ENCODE assay signal across 25 cellular contexts in the genomic region with DNA sequence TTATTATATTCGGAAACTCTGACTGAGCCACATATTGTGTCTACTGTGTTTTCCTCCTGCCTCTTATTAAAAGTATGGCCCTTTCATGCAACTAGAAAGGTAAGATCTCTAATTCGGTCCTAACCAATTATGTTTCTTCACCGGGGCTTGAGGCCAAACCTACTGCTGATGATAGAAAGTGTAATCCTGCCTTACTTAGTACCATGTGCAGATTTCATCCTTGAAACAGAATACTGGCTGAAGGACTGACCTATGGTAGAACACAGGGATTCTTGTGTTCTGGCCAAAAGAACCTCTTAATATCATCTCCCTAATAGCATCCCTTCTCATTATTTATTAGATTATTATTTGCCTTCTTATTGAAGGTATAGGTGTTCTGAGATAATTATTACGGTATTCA.
"Had no signal": no experiment of that assay in that cellular context is flagged by ENCODE, and none has a peak within 500 bp of the region (broad histone marks: within the 10 kb centered on the region; RNA-seq: fewer than 3 reads in every experiment).

No MANE protein-coding gene starts in this region.

- H3K27ac ChIP-seq: neural progenitor cell, pancreas, prostate gland, right lobe of liver, thyroid gland, upper lobe of left lung, vagina had no signal

- H3K36me3 ChIP-seq: neural progenitor cell, pancreas, prostate gland, right lobe of liver, sigmoid colon, thoracic aorta, thyroid gland, tibial nerve, upper lobe of left lung, vagina had no signal

- H3K27me3 ChIP-seq: neural progenitor cell, pancreas, right lobe of liver, sigmoid colon, thyroid gland, tibial nerve, upper lobe of left lung, vagina had no signal

- H3K36me3 Mint-ChIP-seq: natural killer cell; stimulated activated effector memory CD8-positive, alpha-beta T cell treated with anti-CD3 and anti-CD28 coated beads, Interleukin-12 subunit alpha, Interleukin-12 subunit beta, amount 100 ng/mL, for 72 hours had no signal

- H2AFZ ChIP-seq: neural progenitor cell had no signal

- H3K9me3 ChIP-seq: pancreas, prostate gland, right lobe of liver, thoracic aorta, thyroid gland, upper lobe of left lung, vagina had no signal

- H3K4me3 Mint-ChIP-seq: naive thymus-derived CD4-positive, alpha-beta T cell; natural killer cell; nephron; neural progenitor cell; stimulated activated effector memory CD8-positive, alpha-beta T cell treated with anti-CD3 and anti-CD28 coated beads, Interleukin-12 subunit alpha, Interleukin-12 subunit beta, amount 100 ng/mL, for 72 hours; stimulated activated naive CD8-positive, alpha-beta T cell treated with anti-CD3 and anti-CD28 coated beads, Interleukin-15, amount 100 ng/mL, for 72 hours had no signal

- H3K4me2 ChIP-seq: neural progenitor cell had no signal

- H3K9me3 Mint-ChIP-seq: natural killer cell; stimulated activated effector memory CD8-positive, alpha-beta T cell treated with anti-CD3 and anti-CD28 coated beads, Interleukin-12 subunit alpha, Interleukin-12 subunit beta, amount 100 ng/mL, for 72 hours; stimulated activated naive CD8-positive, alpha-beta T cell treated with anti-CD3 and anti-CD28 coated beads, Interleukin-15, amount 100 ng/mL, for 72 hours had no signal

- H3K4me1 Mint-ChIP-seq: neural progenitor cell had no signal

- ATAC-seq: naive thymus-derived CD4-positive, alpha-beta T cell; natural killer cell; pancreas; right cardiac atrium; right lobe of liver; stimulated activated effector memory CD8-positive, alpha-beta T cell treated with anti-CD3 and anti-CD28 coated beads, Interleukin-12 subunit alpha, Interleukin-12 subunit beta, amount 100 ng/mL, for 72 hours; stimulated activated naive CD8-positive, alpha-beta T cell treated with anti-CD3 and anti-CD28 coated beads, Interleukin-15, amount 100 ng/mL, for 72 hours; stimulated activated naive CD8-positive, alpha-beta T cell treated with anti-CD3 and anti-CD28 coated beads, Interleukin-15, Interleukin-2, amounts not matched to agents 100 U/mL and 50 U/mL, for 24 hours had no signal

- H3K4me1 ChIP-seq: neural progenitor cell, prostate gland, upper lobe of left lung had no signal

- H3K27me3 Mint-ChIP-seq: naive thymus-derived CD4-positive, alpha-beta T cell; stimulated activated naive CD8-positive, alpha-beta T cell treated with anti-CD3 and anti-CD28 coated beads, Interleukin-15, amount 100 ng/mL, for 72 hours had no signal

- DNase-seq: naive thymus-derived CD4-positive, alpha-beta T cell; natural killer cell; occipital lobe; pancreas; right cardiac atrium; right lobe of liver; sigmoid colon; small intestine; stimulated activated CD4-positive, alpha-beta T cell treated with anti-CD3 and anti-CD28 coated beads, Interleukin-15, amount 100 ng/mL, for 24 hours; stimulated activated CD4-positive, alpha-beta T cell treated with anti-CD3 and anti-CD28 coated beads, Interleukin-2, amount 100 ng/mL, for 24 hours; stimulated activated CD4-positive, alpha-beta T cell treated with anti-CD3 and anti-CD28 coated beads, Interleukin-2, amount 100 ng/mL, for 48 hours; stimulated activated CD4-positive, alpha-beta T cell treated with anti-CD3 and anti-CD28 coated beads, Interleukin-4, amount 100 ng/mL, for 24 hours; stimulated activated naive CD4-positive, alpha-beta T cell; stimulated activated naive CD8-positive, alpha-beta T cell treated with anti-CD3 and anti-CD28 coated beads, Interleukin-15, amount 100 ng/mL, for 72 hours; stimulated activated naive CD8-positive, alpha-beta T cell treated with anti-CD3 and anti-CD28 coated beads, Interleukin-15, Interleukin-2, amounts not matched to agents 100 U/mL and 50 U/mL, for 24 hours; substantia nigra; thyroid gland; upper lobe of left lung had no signal

- H3K4me3 ChIP-seq: neural progenitor cell, pancreas, prostate gland, right lobe of liver, sigmoid colon, thyroid gland, tibial nerve, upper lobe of left lung, vagina had no signal

- H3K9ac ChIP-seq: neural progenitor cell had no signal

- H3K27ac Mint-ChIP-seq: natural killer cell; neural progenitor cell; stimulated activated effector memory CD8-positive, alpha-beta T cell treated with anti-CD3 and anti-CD28 coated beads, Interleukin-12 subunit alpha, Interleukin-12 subunit beta, amount 100 ng/mL, for 72 hours; stimulated activated naive CD8-positive, alpha-beta T cell treated with anti-CD3 and anti-CD28 coated beads, Interleukin-15, amount 100 ng/mL, for 72 hours had no signal
